ENCODE assay signal across 2 cellular contexts in the genomic region with DNA sequence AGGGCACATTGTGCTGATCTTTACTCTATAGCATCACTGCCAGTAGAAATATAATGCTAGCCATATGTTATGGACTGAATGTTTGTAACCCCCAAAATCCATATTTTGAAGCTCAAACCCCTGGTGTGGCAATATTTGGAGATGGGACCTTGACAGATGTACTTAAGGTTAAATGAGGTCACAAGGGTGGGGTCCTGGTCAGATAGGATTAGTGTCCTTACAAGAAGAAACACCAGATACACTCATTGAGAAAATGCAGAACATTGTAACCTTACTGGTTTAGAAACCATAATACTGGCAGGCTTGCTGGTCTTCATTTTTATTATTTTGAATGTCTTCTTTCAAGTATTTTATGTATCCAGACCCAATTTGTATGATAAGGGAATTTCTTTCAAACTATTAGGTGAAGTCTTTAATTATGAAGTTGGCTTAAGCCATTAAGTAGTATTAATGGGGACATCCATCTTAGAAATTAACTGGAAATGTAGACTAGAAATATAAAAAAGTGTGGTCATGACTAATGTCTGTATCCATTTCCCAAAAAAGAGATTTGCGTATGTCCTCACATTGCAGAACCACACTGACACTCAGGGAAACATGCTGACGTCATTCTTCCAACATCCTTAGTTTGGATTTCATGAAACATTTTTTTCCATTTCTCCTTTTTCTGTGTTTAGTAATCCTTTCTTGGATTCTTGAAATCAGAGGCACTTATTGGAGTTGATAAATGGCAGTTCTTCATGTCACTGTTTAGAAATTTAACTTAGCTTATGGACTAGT.
TF ChIP-seq lines count a peak whose summit lies in the region.

No MANE protein-coding gene starts in this region.

TF ChIP-seq in K562, 482 proteins besides CTCF, POLR2A, EP300 and RAD21:
- TF ChIP-seq ATF7 (IDR thresholded peaks at IDR 0.05) (peak; percentile 74), JUND (IDR thresholded peaks at IDR 0.05; ENCODE audit: borderline replicate concordance, low read depth, low read length) (no peak), JUND (tag; IDR thresholded peaks at IDR 0.05; ENCODE audit: borderline replicate concordance, low read depth, low read length) (peak; percentile 30; the same call in 1 of the 3 replicates), HDAC6 (IDR thresholded peaks at IDR 0.05; ENCODE audit: low read depth, low read length) (no peak), ZNF507 (tag; conservative IDR thresholded peaks at IDR 0.05) (no peak), CEBPG (CRISPR knock-in tag; IDR thresholded peaks at IDR 0.05) (no peak), CEBPG (tag; conservative IDR thresholded peaks at IDR 0.05 in 1 of 2, IDR thresholded peaks at IDR 0.05 in 1 of 2) (peak in 1 of 2 experiments; percentile 35; a peak in 1 of 4 replicates), FOXP1 (CRISPR knock-in tag; IDR thresholded peaks at IDR 0.05) (no peak), ATF1 (CRISPR knock-in tag; IDR thresholded peaks at IDR 0.05) (no peak), ATF1 (tag; IDR thresholded peaks at IDR 0.05) (peak; percentile 45; the same call in 1 of the 2 replicates), NFE2 (IDR thresholded peaks at IDR 0.05; ENCODE audit: low read depth) (0 out of 2 replicates have a peak, but pooled peaks have one; percentile 15)
- TF ChIP-seq, protein P1, sequence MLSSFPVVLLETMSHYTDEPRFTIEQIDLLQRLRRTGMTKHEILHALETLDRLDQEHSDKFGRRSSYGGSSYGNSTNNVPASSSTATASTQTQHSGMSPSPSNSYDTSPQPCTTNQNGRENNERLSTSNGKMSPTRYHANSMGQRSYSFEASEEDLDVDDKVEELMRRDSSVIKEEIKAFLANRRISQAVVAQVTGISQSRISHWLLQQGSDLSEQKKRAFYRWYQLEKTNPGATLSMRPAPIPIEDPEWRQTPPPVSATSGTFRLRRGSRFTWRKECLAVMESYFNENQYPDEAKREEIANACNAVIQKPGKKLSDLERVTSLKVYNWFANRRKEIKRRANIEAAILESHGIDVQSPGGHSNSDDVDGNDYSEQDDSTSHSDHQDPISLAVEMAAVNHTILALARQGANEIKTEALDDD (IDR thresholded peaks at IDR 0.05) = no peak
- TF ChIP-seq, protein P2, sequence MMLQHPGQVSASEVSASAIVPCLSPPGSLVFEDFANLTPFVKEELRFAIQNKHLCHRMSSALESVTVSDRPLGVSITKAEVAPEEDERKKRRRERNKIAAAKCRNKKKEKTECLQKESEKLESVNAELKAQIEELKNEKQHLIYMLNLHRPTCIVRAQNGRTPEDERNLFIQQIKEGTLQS (IDR thresholded peaks at IDR 0.05) = peak; percentile 84
- TF ChIP-seq, protein P2 (CRISPR knock-in tag; conservative IDR thresholded peaks at IDR 0.05) = no peak

TF ChIP-seq in HepG2, 621 proteins besides CTCF, POLR2A, EP300 and RAD21:
- TF ChIP-seq, protein P3, sequence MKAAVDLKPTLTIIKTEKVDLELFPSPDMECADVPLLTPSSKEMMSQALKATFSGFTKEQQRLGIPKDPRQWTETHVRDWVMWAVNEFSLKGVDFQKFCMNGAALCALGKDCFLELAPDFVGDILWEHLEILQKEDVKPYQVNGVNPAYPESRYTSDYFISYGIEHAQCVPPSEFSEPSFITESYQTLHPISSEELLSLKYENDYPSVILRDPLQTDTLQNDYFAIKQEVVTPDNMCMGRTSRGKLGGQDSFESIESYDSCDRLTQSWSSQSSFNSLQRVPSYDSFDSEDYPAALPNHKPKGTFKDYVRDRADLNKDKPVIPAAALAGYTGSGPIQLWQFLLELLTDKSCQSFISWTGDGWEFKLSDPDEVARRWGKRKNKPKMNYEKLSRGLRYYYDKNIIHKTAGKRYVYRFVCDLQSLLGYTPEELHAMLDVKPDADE (CRISPR knock-in tag; IDR thresholded peaks at IDR 0.05) = no peak
- TF ChIP-seq MTF2 (CRISPR knock-in tag; IDR thresholded peaks at IDR 0.05; ENCODE audit: borderline replicate concordance) (no peak), ZNF251 (CRISPR knock-in tag; IDR thresholded peaks at IDR 0.05) (no peak), ASH2L (IDR thresholded peaks at IDR 0.05; ENCODE audit: insufficient read length, low read depth, low read length) (no peak), ZNF138 (CRISPR knock-in tag; IDR thresholded peaks at IDR 0.05; ENCODE audit: low read depth) (no peak), HNRNPUL1 (IDR thresholded peaks at IDR 0.05; ENCODE audit: low read depth, low read length) (no peak), KLF9 (CRISPR knock-in tag; IDR thresholded peaks at IDR 0.05; ENCODE audit: low read depth) (no peak), MZF1 (CRISPR knock-in tag; IDR thresholded peaks at IDR 0.05; ENCODE audit: borderline replicate concordance) (no peak), ZNF773 (CRISPR knock-in tag; IDR thresholded peaks at IDR 0.05; ENCODE audit: borderline replicate concordance) (no peak), ZNF264 (CRISPR knock-in tag; IDR thresholded peaks at IDR 0.05) (peak; percentile 99), ZNF792 (CRISPR knock-in tag; IDR thresholded peaks at IDR 0.05) (no peak), ZNF282 (IDR thresholded peaks at IDR 0.05; ENCODE audit: partially characterized antibody) (no peak), ZNF446 (CRISPR knock-in tag; IDR thresholded peaks at IDR 0.05) (no peak), ZNF615 (CRISPR knock-in tag; IDR thresholded peaks at IDR 0.05; ENCODE audit: borderline replicate concordance) (no peak)
- TF ChIP-seq, protein P4, sequence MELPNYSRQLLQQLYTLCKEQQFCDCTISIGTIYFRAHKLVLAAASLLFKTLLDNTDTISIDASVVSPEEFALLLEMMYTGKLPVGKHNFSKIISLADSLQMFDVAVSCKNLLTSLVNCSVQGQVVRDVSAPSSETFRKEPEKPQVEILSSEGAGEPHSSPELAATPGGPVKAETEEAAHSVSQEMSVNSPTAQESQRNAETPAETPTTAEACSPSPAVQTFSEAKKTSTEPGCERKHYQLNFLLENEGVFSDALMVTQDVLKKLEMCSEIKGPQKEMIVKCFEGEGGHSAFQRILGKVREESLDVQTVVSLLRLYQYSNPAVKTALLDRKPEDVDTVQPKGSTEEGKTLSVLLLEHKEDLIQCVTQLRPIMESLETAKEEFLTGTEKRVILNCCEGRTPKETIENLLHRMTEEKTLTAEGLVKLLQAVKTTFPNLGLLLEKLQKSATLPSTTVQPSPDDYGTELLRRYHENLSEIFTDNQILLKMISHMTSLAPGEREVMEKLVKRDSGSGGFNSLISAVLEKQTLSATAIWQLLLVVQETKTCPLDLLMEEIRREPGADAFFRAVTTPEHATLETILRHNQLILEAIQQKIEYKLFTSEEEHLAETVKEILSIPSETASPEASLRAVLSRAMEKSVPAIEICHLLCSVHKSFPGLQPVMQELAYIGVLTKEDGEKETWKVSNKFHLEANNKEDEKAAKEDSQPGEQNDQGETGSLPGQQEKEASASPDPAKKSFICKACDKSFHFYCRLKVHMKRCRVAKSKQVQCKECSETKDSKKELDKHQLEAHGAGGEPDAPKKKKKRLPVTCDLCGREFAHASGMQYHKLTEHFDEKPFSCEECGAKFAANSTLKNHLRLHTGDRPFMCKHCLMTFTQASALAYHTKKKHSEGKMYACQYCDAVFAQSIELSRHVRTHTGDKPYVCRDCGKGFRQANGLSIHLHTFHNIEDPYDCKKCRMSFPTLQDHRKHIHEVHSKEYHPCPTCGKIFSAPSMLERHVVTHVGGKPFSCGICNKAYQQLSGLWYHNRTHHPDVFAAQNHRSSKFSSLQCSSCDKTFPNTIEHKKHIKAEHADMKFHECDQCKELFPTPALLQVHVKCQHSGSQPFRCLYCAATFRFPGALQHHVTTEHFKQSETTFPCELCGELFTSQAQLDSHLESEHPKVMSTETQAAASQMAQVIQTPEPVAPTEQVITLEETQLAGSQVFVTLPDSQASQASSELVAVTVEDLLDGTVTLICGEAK (IDR thresholded peaks at IDR 0.05) = no peak
- TF ChIP-seq, protein P4 (CRISPR knock-in tag; IDR thresholded peaks at IDR 0.05) = no peak
- TF ChIP-seq, protein P5, sequence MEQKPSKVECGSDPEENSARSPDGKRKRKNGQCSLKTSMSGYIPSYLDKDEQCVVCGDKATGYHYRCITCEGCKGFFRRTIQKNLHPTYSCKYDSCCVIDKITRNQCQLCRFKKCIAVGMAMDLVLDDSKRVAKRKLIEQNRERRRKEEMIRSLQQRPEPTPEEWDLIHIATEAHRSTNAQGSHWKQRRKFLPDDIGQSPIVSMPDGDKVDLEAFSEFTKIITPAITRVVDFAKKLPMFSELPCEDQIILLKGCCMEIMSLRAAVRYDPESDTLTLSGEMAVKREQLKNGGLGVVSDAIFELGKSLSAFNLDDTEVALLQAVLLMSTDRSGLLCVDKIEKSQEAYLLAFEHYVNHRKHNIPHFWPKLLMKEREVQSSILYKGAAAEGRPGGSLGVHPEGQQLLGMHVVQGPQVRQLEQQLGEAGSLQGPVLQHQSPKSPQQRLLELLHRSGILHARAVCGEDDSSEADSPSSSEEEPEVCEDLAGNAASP (CRISPR knock-in tag; IDR thresholded peaks at IDR 0.05; ENCODE audit: borderline replicate concordance) = peak; percentile 49; the same call in 1 of the 2 replicates
